Comparison of ENCODE assay signal across 1 cellular context in genomic region chrX:11968470-11968869, GRCh38.
TF ChIP-seq lines count a peak whose summit lies in the region.

No MANE protein-coding gene starts in this region.

TF ChIP-seq in A549, 52 proteins besides CTCF, POLR2A, EP300 and RAD21 (continued from another document):
- TF ChIP-seq, protein P1, sequence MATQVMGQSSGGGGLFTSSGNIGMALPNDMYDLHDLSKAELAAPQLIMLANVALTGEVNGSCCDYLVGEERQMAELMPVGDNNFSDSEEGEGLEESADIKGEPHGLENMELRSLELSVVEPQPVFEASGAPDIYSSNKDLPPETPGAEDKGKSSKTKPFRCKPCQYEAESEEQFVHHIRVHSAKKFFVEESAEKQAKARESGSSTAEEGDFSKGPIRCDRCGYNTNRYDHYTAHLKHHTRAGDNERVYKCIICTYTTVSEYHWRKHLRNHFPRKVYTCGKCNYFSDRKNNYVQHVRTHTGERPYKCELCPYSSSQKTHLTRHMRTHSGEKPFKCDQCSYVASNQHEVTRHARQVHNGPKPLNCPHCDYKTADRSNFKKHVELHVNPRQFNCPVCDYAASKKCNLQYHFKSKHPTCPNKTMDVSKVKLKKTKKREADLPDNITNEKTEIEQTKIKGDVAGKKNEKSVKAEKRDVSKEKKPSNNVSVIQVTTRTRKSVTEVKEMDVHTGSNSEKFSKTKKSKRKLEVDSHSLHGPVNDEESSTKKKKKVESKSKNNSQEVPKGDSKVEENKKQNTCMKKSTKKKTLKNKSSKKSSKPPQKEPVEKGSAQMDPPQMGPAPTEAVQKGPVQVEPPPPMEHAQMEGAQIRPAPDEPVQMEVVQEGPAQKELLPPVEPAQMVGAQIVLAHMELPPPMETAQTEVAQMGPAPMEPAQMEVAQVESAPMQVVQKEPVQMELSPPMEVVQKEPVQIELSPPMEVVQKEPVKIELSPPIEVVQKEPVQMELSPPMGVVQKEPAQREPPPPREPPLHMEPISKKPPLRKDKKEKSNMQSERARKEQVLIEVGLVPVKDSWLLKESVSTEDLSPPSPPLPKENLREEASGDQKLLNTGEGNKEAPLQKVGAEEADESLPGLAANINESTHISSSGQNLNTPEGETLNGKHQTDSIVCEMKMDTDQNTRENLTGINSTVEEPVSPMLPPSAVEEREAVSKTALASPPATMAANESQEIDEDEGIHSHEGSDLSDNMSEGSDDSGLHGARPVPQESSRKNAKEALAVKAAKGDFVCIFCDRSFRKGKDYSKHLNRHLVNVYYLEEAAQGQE (IDR thresholded peaks at IDR 0.05): no peak
